In genomic region chr5:139683295-139684271, GRCh38 we compare ENCODE assay signal across 2 cellular contexts.
TF ChIP-seq lines count a peak whose summit lies in the region.

No MANE protein-coding gene starts in this region.

TF ChIP-seq in HCT116, 20 proteins besides CTCF, POLR2A, EP300 and RAD21:
- TF ChIP-seq EZH2phosphoT487 (IDR thresholded peaks at IDR 0.05; ENCODE audit: borderline replicate concordance) (no peak), CBX3 (IDR thresholded peaks at IDR 0.05; ENCODE audit: low read depth) (no peak), JUND (IDR thresholded peaks at IDR 0.05) (no peak), ZNF274 (IDR thresholded peaks at IDR 0.05; ENCODE audit: low read depth, low read length) (no peak), EZH2 (IDR thresholded peaks at IDR 0.05) (no peak), FOSL1 (IDR thresholded peaks at IDR 0.05; ENCODE audit: low read depth) (no peak), YY1 (IDR thresholded peaks at IDR 0.05; ENCODE audit: extremely low read depth, insufficient replicate concordance, low read depth, low read length) (no peak), EGR1 (IDR thresholded peaks at IDR 0.05; ENCODE audit: low read depth) (no peak), POLR2AphosphoS5 (IDR thresholded peaks at IDR 0.05; ENCODE audit: low read depth, low read length) (no peak), SRF (IDR thresholded peaks at IDR 0.05; ENCODE audit: low read depth) (no peak)

TF ChIP-seq in endothelial cell of umbilical vein, 7 proteins besides CTCF, POLR2A, EP300 and RAD21:
- no peak for TF ChIP-seq MYC (IDR thresholded peaks at IDR 0.05; ENCODE audit: low read depth, low read length)
- no peak for TF ChIP-seq POLR2AphosphoS5 (IDR thresholded peaks at IDR 0.05; ENCODE audit: insufficient read depth, low read depth, low read length)
- TF ChIP-seq JUN (IDR thresholded peaks at IDR 0.05; ENCODE audit: borderline replicate concordance, insufficient read depth, insufficient read length, low read depth): no peak
- TF ChIP-seq, protein P1, sequence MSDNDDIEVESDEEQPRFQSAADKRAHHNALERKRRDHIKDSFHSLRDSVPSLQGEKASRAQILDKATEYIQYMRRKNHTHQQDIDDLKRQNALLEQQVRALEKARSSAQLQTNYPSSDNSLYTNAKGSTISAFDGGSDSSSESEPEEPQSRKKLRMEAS (IDR thresholded peaks at IDR 0.05; ENCODE audit: insufficient read depth, insufficient read length): no peak
- TF ChIP-seq GATA2 (IDR thresholded peaks at IDR 0.05; ENCODE audit: insufficient read depth, insufficient read length, low read depth, low read length): no peak
- no peak for TF ChIP-seq EZH2 (IDR thresholded peaks at IDR 0.05; ENCODE audit: borderline replicate concordance, low read depth, low read length, severe bottlenecking)
- no peak for TF ChIP-seq FOS (IDR thresholded peaks at IDR 0.05; ENCODE audit: borderline replicate concordance, insufficient read depth, low read length)
TF ChIP-seq in endothelial cell of umbilical vein: peak in this region for 0.
